16 cellular contexts compared by ENCODE assay signal in genomic region chr1:162663086-162663485, GRCh38. TPM values are rescaled to one million over a fixed set of nuclear protein-coding genes. Genes with fewer than 3 reads are reported as not detected.
DNase-seq lines count a peak whose midpoint lies in the region; ATAC-seq, FAIRE-seq and TF ChIP-seq lines count a peak whose summit lies in the region.
"Had no signal": no experiment of that assay in that cellular context is flagged by ENCODE, and none has a peak within 500 bp of the region (broad histone marks: within the 10 kb centered on the region; RNA-seq: fewer than 3 reads in every experiment).

No MANE protein-coding gene starts in this region.

- no peak overlapping the region for H3K4me3 ChIP-seq in adrenal gland
- no peak overlapping the region for H3K4me3 ChIP-seq in sigmoid colon
- H3K4me3 ChIP-seq in pancreas, result no peak overlapping the region
- H3K4me3 ChIP-seq: coronary artery had no signal

- intact Hi-C loops in adrenal gland (cut with DNase I), result no loop called here
- intact Hi-C loops in sigmoid colon (cut with DNase I), result no loop called here
- intact Hi-C loops in pancreas (cut with DNase I), result no loop called here

- no peak for TF ChIP-seq EP300 in sigmoid colon (IDR thresholded peaks at IDR 0.05)

- H3K9me3 Mint-ChIP-seq in osteocyte (ENCODE audit: unreplicated experiment) (no peaks in the 10 kb centered on the region), chondrocyte (ENCODE audit: low read depth) (no peaks in the 10 kb centered on the region)
- H3K9me3 Mint-ChIP-seq: activated CD4-positive, alpha-beta T cell treated with anti-CD3 and anti-CD28 coated beads, Interleukin-2, amount 10 ng/mL, durations not matched to agents 7 days and 5 days; activated naive CD4-positive, alpha-beta T cell treated with anti-CD3 and anti-CD28 coated beads, Interleukin-2, amount 10 ng/mL, durations not matched to agents 7 days and 5 days; neural crest cell had no signal

- H3K36me3 Mint-ChIP-seq in osteocyte (ENCODE audit: unreplicated experiment) (peaks cover 24% of the 10 kb centered on the region), chondrocyte (ENCODE audit: low read depth) (peaks cover 13% of the 10 kb centered on the region)
- H3K36me3 Mint-ChIP-seq: activated naive CD4-positive, alpha-beta T cell treated with anti-CD3 and anti-CD28 coated beads, Interleukin-2, amount 10 ng/mL, durations not matched to agents 7 days and 5 days had no signal

- no peak for TF ChIP-seq POLR2A in adrenal gland (IDR thresholded peaks at IDR 0.05)
- no peak for TF ChIP-seq POLR2A in sigmoid colon (IDR thresholded peaks at IDR 0.05)

- TF ChIP-seq CTCF in adrenal gland (IDR thresholded peaks at IDR 0.05) (no peak), sigmoid colon (IDR thresholded peaks at IDR 0.05) (no peak), osteocyte (IDR thresholded peaks at IDR 0.05) (no peak), chondrocyte (IDR thresholded peaks at IDR 0.05) (no peak), pancreas (IDR thresholded peaks at IDR 0.05) (no peak)

- no peak overlapping the region for H3K27ac Mint-ChIP-seq in osteocyte (ENCODE audit: unreplicated experiment)
- H3K27ac Mint-ChIP-seq in chondrocyte (ENCODE audit: unreplicated experiment), result no peak overlapping the region
- H3K27ac Mint-ChIP-seq: activated CD4-positive, alpha-beta T cell treated with anti-CD3 and anti-CD28 coated beads, Interleukin-2, amount 10 ng/mL, durations not matched to agents 7 days and 5 days; activated naive CD4-positive, alpha-beta T cell treated with anti-CD3 and anti-CD28 coated beads, Interleukin-2, amount 10 ng/mL, durations not matched to agents 7 days and 5 days; CD4-positive, CD25-positive, alpha-beta regulatory T cell had no signal

- H3K4me1 Mint-ChIP-seq in osteocyte (ENCODE audit: unreplicated experiment) (peaks cover 23% of the 10 kb centered on the region), chondrocyte (ENCODE audit: low read depth) (peaks cover 39% of the 10 kb centered on the region)
- H3K4me1 Mint-ChIP-seq: activated CD4-positive, alpha-beta T cell treated with anti-CD3 and anti-CD28 coated beads, Interleukin-2, amount 10 ng/mL, durations not matched to agents 7 days and 5 days; activated naive CD4-positive, alpha-beta T cell treated with anti-CD3 and anti-CD28 coated beads, Interleukin-2, amount 10 ng/mL, durations not matched to agents 7 days and 5 days; CD4-positive, CD25-positive, alpha-beta regulatory T cell; neural crest cell had no signal

- H3K27ac ChIP-seq in adrenal gland, result peak overlapping the region in 4 of 5 donors; percentile 29 to 61 (median 54)
- H3K27ac ChIP-seq in sigmoid colon, result peak overlapping the region in 3 of 4 donors; percentile 6 to 59 (median 50)
- no peak overlapping the region for H3K27ac ChIP-seq in pancreas
- H3K27ac ChIP-seq: coronary artery had no signal

- H3K36me3 ChIP-seq in adrenal gland (replicated peaks in 1 of 2), result no peaks in the 10 kb centered on the region
- peaks cover 0 to 5% (median 0%) of the 10 kb centered on the region in 4 donors for H3K36me3 ChIP-seq in sigmoid colon
- H3K36me3 ChIP-seq in pancreas, result no peaks in the 10 kb centered on the region

- ATAC-seq in GM18511 (IDR thresholded peaks at IDR 0.05; ENCODE audit: unreplicated experiment), result peak; percentile 74
- peak; percentile 82 for ATAC-seq in HG02885 (IDR thresholded peaks at IDR 0.05; ENCODE audit: poor library complexity, unreplicated experiment)
- ATAC-seq in pancreas, result no peak
- no peak for ATAC-seq in GM18909 (IDR thresholded peaks at IDR 0.05; ENCODE audit: poor library complexity, unreplicated experiment)

- H3K4me1 ChIP-seq in adrenal gland (replicated peaks in 1 of 2), result peaks cover 25 to 33% of the 10 kb centered on the region in 2 donors
- peaks cover 0 to 76% (median 47%) of the 10 kb centered on the region in 4 donors for H3K4me1 ChIP-seq in sigmoid colon
- H3K4me1 ChIP-seq in pancreas, result no peaks in the 10 kb centered on the region

- H3K27me3 Mint-ChIP-seq in osteocyte (ENCODE audit: unreplicated experiment) (no peaks in the 10 kb centered on the region), chondrocyte (ENCODE audit: low read depth) (no peaks in the 10 kb centered on the region)

- FAIRE-seq in pancreas (lab: Jason Lieb, UNC), result no peak

- DNase-seq in adrenal gland (no peak), sigmoid colon (no peak), osteocyte (ENCODE audit: extremely low spot score, unreplicated experiment) (no peak), chondrocyte (ENCODE audit: low spot score) (no peak), pancreas (no peak)
- DNase-seq: activated CD4-positive, alpha-beta T cell treated with anti-CD3 and anti-CD28 coated beads, Interleukin-2, amount 10 ng/mL, durations not matched to agents 7 days and 5 days; activated naive CD4-positive, alpha-beta T cell treated with anti-CD3 and anti-CD28 coated beads, Interleukin-2, amount 10 ng/mL, durations not matched to agents 7 days and 5 days; CD4-positive, CD25-positive, alpha-beta regulatory T cell; NCI-H1105; NCI-H774; stimulated activated CD4-positive, alpha-beta T cell treated with anti-CD3 and anti-CD28 coated beads, Interleukin-15, amount 100 ng/mL, for 24 hours had no signal

- H3K9me3 ChIP-seq in adrenal gland (replicated peaks in 1 of 3) (no peaks in the 10 kb centered on the region), sigmoid colon (no peaks in the 10 kb centered on the region), pancreas (no peaks in the 10 kb centered on the region)

- H3K27me3 ChIP-seq in adrenal gland (no peaks in the 10 kb centered on the region), sigmoid colon (no peaks in the 10 kb centered on the region), pancreas (no peaks in the 10 kb centered on the region)

- H3K4me3 Mint-ChIP-seq in osteocyte (ENCODE audit: unreplicated experiment) (no peak overlapping the region), chondrocyte (ENCODE audit: unreplicated experiment) (no peak overlapping the region)
- H3K4me3 Mint-ChIP-seq: activated CD4-positive, alpha-beta T cell treated with anti-CD3 and anti-CD28 coated beads, Interleukin-2, amount 10 ng/mL, durations not matched to agents 7 days and 5 days; activated naive CD4-positive, alpha-beta T cell treated with anti-CD3 and anti-CD28 coated beads, Interleukin-2, amount 10 ng/mL, durations not matched to agents 7 days and 5 days; CD4-positive, CD25-positive, alpha-beta regulatory T cell; neural crest cell had no signal

RNA-seq across cellular contexts. Expression of gene DDR2, which starts 30.8 kb away (rescaled TPM):
- total RNA-seq in adrenal gland (100 to 1,000 TPM; 214 to 349 (median 254) TPM), sigmoid colon (100 to 1,000 TPM; 150 to 236 (median 225) TPM), osteocyte (173 and 185 TPM in 2 replicates), chondrocyte (103 to 182 TPM (median 172 TPM) in 3 replicates), pancreas (10 to 100 TPM in 1 of 6 donors, 1 to 10 TPM in 5; 2.5 to 14.6 (median 5.4) TPM)
- polyA plus RNA-seq in adrenal gland (100 to 1,000 TPM in 1 of 3 donors, 10 to 100 TPM in 2; 15.1 to 127 (median 34.2) TPM), sigmoid colon (10 to 100 TPM in 2 of 3 donors, 1 to 10 TPM in 1; 3.5 to 50.5 (median 18.0) TPM), pancreas (1 to 10 TPM; 1.4 to 2.8 TPM)
- polyA plus RNA-seq: CD4-positive, CD25-positive, alpha-beta regulatory T cell had no signal

Comparison
In these comparisons a context has a peak if more than half of its experiments do, and no peak if none do; other contexts are left out.
1. ATAC-seq: peak in GM18511 (single experiment) and HG02885 (single experiment); none in pancreas (0 of 4) and GM18909 (single experiment).
2. H3K27ac ChIP-seq: peak in adrenal gland (4 of 5) and sigmoid colon (3 of 4); none in pancreas (0 of 4).